Comparison of ENCODE assay signal across 1 cellular context in the genomic region with DNA sequence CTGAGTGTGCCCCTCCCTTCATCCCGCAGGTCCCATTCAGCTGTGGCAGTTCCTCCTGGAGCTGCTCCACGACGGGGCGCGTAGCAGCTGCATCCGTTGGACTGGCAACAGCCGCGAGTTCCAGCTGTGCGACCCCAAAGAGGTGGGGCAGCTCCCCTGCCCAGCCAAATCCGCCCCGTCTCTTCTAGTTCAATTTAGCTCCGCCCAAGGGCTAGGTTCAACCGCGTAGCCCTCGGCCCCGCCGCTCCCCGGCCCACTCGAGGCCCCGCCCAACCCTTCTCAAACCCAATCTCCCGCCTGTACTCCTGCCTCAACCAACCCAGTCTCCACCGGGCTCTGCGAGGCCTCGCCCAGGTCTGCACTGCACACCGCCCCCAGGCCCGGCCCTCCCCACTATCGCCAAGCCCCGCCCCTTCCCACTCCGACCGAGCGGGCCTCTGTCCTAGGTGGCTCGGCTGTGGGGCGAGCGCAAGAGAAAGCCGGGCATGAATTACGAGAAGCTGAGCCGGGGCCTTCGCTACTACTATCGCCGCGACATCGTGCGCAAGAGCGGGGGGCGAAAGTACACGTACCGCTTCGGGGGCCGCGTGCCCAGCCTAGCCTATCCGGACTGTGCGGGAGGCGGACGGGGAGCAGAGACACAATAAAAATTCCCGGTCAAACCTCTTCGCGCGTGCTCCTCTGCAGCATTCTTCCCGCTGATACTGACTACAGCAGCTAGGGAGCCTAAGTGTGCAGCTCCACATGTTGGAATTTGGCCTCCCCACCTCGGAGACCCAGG.
A peak's percentile ranks its signal among the peaks of the same experiment; 100 is the strongest.
TF ChIP-seq lines count a peak whose summit lies in the region.

No MANE protein-coding gene starts in this region.

TF ChIP-seq in HepG2, 621 proteins besides CTCF, POLR2A, EP300 and RAD21 (continued from another document):
- TF ChIP-seq, protein P1, sequence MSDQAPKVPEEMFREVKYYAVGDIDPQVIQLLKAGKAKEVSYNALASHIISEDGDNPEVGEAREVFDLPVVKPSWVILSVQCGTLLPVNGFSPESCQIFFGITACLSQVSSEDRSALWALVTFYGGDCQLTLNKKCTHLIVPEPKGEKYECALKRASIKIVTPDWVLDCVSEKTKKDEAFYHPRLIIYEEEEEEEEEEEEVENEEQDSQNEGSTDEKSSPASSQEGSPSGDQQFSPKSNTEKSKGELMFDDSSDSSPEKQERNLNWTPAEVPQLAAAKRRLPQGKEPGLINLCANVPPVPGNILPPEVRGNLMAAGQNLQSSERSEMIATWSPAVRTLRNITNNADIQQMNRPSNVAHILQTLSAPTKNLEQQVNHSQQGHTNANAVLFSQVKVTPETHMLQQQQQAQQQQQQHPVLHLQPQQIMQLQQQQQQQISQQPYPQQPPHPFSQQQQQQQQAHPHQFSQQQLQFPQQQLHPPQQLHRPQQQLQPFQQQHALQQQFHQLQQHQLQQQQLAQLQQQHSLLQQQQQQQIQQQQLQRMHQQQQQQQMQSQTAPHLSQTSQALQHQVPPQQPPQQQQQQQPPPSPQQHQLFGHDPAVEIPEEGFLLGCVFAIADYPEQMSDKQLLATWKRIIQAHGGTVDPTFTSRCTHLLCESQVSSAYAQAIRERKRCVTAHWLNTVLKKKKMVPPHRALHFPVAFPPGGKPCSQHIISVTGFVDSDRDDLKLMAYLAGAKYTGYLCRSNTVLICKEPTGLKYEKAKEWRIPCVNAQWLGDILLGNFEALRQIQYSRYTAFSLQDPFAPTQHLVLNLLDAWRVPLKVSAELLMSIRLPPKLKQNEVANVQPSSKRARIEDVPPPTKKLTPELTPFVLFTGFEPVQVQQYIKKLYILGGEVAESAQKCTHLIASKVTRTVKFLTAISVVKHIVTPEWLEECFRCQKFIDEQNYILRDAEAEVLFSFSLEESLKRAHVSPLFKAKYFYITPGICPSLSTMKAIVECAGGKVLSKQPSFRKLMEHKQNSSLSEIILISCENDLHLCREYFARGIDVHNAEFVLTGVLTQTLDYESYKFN (CRISPR knock-in tag; conservative IDR thresholded peaks at IDR 0.05), result peak; percentile 40
- TF ChIP-seq SAFB2 (CRISPR knock-in tag; IDR thresholded peaks at IDR 0.05; ENCODE audit: borderline replicate concordance, low read depth), result no peak
- TF ChIP-seq, protein P2, sequence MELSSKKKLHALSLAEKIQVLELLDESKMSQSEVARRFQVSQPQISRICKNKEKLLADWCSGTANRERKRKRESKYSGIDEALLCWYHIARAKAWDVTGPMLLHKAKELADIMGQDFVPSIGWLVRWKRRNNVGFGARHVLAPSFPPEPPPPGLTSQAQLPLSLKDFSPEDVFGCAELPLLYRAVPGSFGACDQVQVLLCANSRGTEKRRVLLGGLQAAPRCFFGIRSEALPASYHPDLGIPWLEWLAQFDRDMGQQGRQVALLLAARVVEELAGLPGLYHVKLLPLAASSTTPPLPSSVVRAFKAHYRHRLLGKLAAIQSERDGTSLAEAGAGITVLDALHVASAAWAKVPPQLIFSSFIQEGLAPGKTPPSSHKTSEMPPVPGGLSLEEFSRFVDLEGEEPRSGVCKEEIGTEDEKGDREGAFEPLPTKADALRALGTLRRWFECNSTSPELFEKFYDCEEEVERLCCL (CRISPR knock-in tag; IDR thresholded peaks at IDR 0.05; ENCODE audit: borderline replicate concordance), result 0 out of 2 replicates have a peak, but pooled peaks have one; percentile 39
- TF ChIP-seq CAMTA2 (CRISPR knock-in tag; IDR thresholded peaks at IDR 0.05; ENCODE audit: borderline replicate concordance), result 0 out of 2 replicates have a peak, but pooled peaks have one; percentile 86
- TF ChIP-seq NR2F6 (IDR thresholded peaks at IDR 0.05), result no peak
- no peak for TF ChIP-seq NR2F6 (CRISPR knock-in tag; IDR thresholded peaks at IDR 0.05)
- TF ChIP-seq ADNP (CRISPR knock-in tag; IDR thresholded peaks at IDR 0.05), result no peak
- TF ChIP-seq NRL (CRISPR knock-in tag; IDR thresholded peaks at IDR 0.05; ENCODE audit: borderline replicate concordance), result no peak
- TF ChIP-seq, protein P3, sequence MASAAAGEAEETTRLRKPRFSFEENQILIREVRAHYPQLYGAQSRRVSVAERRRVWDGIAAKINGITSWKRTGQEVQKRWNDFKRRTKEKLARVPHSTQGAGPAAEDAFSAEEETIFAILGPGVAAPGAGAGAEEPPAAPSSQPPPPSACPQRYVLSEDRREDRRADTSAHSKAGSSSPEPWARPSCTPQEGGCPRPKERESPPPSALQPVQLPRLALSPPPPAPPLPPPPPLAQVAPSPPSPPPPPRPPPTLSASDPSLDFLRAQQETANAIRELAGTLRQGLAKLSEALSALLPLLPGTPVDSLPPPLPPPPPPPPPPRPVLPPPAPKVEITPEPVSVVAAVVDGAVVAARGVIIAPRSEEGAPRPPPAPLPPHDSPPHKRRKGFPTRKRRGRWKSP (CRISPR knock-in tag; IDR thresholded peaks at IDR 0.05), result peak; percentile 60; the same call in 1 of the 2 replicates
- TF ChIP-seq PCBP1 (IDR thresholded peaks at IDR 0.05; ENCODE audit: borderline replicate concordance, low read depth, low read length), result peak; percentile 71; the same call in 1 of the 2 replicates
- TF ChIP-seq YY1 (IDR thresholded peaks at IDR 0.05; ENCODE audit: insufficient read depth, insufficient replicate concordance, low read depth, low read length), result peak; percentile 20
- 0 out of 2 replicates have a peak, but pooled peaks have one; percentile 70 for TF ChIP-seq MXD4 (CRISPR knock-in tag; IDR thresholded peaks at IDR 0.05)
- TF ChIP-seq, protein P4, sequence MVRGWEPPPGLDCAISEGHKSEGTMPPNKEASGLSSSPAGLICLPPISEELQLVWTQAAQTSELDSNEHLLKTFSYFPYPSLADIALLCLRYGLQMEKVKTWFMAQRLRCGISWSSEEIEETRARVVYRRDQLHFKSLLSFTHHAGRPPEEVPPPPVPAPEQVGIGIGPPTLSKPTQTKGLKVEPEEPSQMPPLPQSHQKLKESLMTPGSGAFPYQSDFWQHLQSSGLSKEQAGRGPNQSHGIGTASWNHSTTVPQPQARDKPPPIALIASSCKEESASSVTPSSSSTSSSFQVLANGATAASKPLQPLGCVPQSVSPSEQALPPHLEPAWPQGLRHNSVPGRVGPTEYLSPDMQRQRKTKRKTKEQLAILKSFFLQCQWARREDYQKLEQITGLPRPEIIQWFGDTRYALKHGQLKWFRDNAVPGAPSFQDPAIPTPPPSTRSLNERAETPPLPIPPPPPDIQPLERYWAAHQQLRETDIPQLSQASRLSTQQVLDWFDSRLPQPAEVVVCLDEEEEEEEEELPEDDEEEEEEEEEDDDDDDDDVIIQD (CRISPR knock-in tag; IDR thresholded peaks at IDR 0.05; ENCODE audit: low read depth), result 0 out of 2 replicates have a peak, but pooled peaks have one; percentile 14
- TF ChIP-seq ZNF350 (CRISPR knock-in tag; IDR thresholded peaks at IDR 0.05; ENCODE audit: borderline replicate concordance, low read depth), result peak; percentile 13; the same call in 1 of the 2 replicates
- TF ChIP-seq, protein P5, sequence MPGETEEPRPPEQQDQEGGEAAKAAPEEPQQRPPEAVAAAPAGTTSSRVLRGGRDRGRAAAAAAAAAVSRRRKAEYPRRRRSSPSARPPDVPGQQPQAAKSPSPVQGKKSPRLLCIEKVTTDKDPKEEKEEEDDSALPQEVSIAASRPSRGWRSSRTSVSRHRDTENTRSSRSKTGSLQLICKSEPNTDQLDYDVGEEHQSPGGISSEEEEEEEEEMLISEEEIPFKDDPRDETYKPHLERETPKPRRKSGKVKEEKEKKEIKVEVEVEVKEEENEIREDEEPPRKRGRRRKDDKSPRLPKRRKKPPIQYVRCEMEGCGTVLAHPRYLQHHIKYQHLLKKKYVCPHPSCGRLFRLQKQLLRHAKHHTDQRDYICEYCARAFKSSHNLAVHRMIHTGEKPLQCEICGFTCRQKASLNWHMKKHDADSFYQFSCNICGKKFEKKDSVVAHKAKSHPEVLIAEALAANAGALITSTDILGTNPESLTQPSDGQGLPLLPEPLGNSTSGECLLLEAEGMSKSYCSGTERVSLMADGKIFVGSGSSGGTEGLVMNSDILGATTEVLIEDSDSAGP (CRISPR knock-in tag; IDR thresholded peaks at IDR 0.05; ENCODE audit: borderline replicate concordance), result peak; percentile 38; the same call in 1 of the 2 replicates
